In genomic region chr10:92593553-92594046, GRCh38 we compare ENCODE assay signal across 8 cellular contexts. TPM values are rescaled to one million over a fixed set of nuclear protein-coding genes. Genes with fewer than 3 reads are reported as not detected.
A peak's percentile ranks its signal among the peaks of the same experiment; 100 is the strongest.
DNase-seq lines count a peak whose midpoint lies in the region.

No MANE protein-coding gene starts in this region.

- no peaks in the 10 kb centered on the region for H3K36me3 ChIP-seq in iPS-18a (ENCODE audit: control insufficient read depth, low read depth, low read length)
- H3K36me3 ChIP-seq in stomach smooth muscle (ENCODE audit: control insufficient read depth in 2 of 2, insufficient read depth in 2 of 2, low read length in 2 of 2), result no peaks in the 10 kb centered on the region

- H3K9me3 Mint-ChIP-seq in activated CD4-positive, alpha-beta T cell treated with anti-CD3 and anti-CD28 coated beads, Interleukin-2, amount 10 ng/mL, durations not matched to agents 24 days and 14 days, result no peaks in the 10 kb centered on the region
- H3K9me3 Mint-ChIP-seq in activated CD4-positive, alpha-beta memory T cell treated with anti-CD3 and anti-CD28 coated beads for 36 hours, result no peaks in the 10 kb centered on the region

- H3K27me3 Mint-ChIP-seq in activated CD4-positive, alpha-beta T cell treated with anti-CD3 and anti-CD28 coated beads, Interleukin-2, amount 10 ng/mL, durations not matched to agents 24 days and 14 days, result no peaks in the 10 kb centered on the region
- H3K27me3 Mint-ChIP-seq in activated CD4-positive, alpha-beta memory T cell treated with anti-CD3 and anti-CD28 coated beads for 36 hours, result no peaks in the 10 kb centered on the region

- H3K4me1 ChIP-seq in iPS-18a (ENCODE audit: control insufficient read depth, low read depth, low read length), result peaks cover 12% of the 10 kb centered on the region
- H3K4me1 ChIP-seq in stomach smooth muscle (ENCODE audit: control insufficient read depth, insufficient read depth, low read length), result peaks cover 12% of the 10 kb centered on the region

- H3K9ac ChIP-seq in iPS-18a (ENCODE audit: low read length) (peak overlapping the region; percentile 92), stomach smooth muscle (ENCODE audit: low read length in 2 of 2) (no peak overlapping the region)

- POLR2A ChIA-PET in activated CD4-positive, alpha-beta memory T cell treated with anti-CD3 and anti-CD28 coated beads for 36 hours (lab: Charles Lee), result interaction anchor here (1.2 kb wide), 1 partner anchor 19 kb away, joined by 6 read pairs; the partner anchor contains the start of gene IDE

- intact Hi-C loops in activated CD4-positive, alpha-beta T cell treated with anti-CD3 and anti-CD28 coated beads, Interleukin-2, amount 10 ng/mL, durations not matched to agents 24 days and 14 days (cut with micrococcal nuclease), result loop anchor here (5.0 kb wide), 3 partner anchors 76 to 254 kb away; partner anchors contain the start of gene EXOC6
- intact Hi-C loops in activated CD4-positive, alpha-beta memory T cell treated with anti-CD3 and anti-CD28 coated beads for 36 hours (cut with micrococcal nuclease), result loop anchor here (2.0 to 5.0 kb wide), 7 partner anchors 49 to 1109 kb away; partner anchors contain the start of genes CEP55, EXOC6 and FRA10AC1

- CTCF ChIA-PET in activated CD4-positive, alpha-beta memory T cell treated with anti-CD3 and anti-CD28 coated beads for 36 hours (lab: Charles Lee), result interaction anchor here (0.8 to 1.5 kb wide), 2 partner anchors 22 to 51 kb away, joined by 3 to 4 read pairs; no protein-coding TSS in a partner anchor

- H3K4me1 Mint-ChIP-seq in activated CD4-positive, alpha-beta T cell treated with anti-CD3 and anti-CD28 coated beads, Interleukin-2, amount 10 ng/mL, durations not matched to agents 24 days and 14 days, result peaks cover 57% of the 10 kb centered on the region
- peaks cover 42% of the 10 kb centered on the region for H3K4me1 Mint-ChIP-seq in activated CD4-positive, alpha-beta memory T cell treated with anti-CD3 and anti-CD28 coated beads for 36 hours (ENCODE audit: low read depth)

- peak overlapping the region; percentile 98 for H3K27ac Mint-ChIP-seq in activated CD4-positive, alpha-beta T cell treated with anti-CD3 and anti-CD28 coated beads, Interleukin-2, amount 10 ng/mL, durations not matched to agents 24 days and 14 days
- H3K27ac Mint-ChIP-seq in activated CD4-positive, alpha-beta memory T cell treated with anti-CD3 and anti-CD28 coated beads for 36 hours, result peak overlapping the region; percentile 100

- H3K9me3 ChIP-seq in iPS-18a (ENCODE audit: control insufficient read depth, low read depth, low read length) (no peaks in the 10 kb centered on the region), stomach smooth muscle (ENCODE audit: control insufficient read depth in 2 of 2, low read length in 2 of 2) (no peaks in the 10 kb centered on the region)

- H3K4me3 ChIP-seq in iPS-18a (ENCODE audit: low read length), result peak overlapping the region; percentile 97
- peak overlapping the region; percentile 70 to 77 for H3K4me3 ChIP-seq in stomach smooth muscle (ENCODE audit: low read length in 2 of 2)

- H3K27ac ChIP-seq in iPS-18a (ENCODE audit: low read length), result peak overlapping the region; percentile 78
- H3K27ac ChIP-seq in stomach smooth muscle (ENCODE audit: low read length), result no peak overlapping the region

- peak overlapping the region; percentile 99 for H3K4me3 Mint-ChIP-seq in activated CD4-positive, alpha-beta T cell treated with anti-CD3 and anti-CD28 coated beads, Interleukin-2, amount 10 ng/mL, durations not matched to agents 24 days and 14 days
- peak overlapping the region; percentile 97 for H3K4me3 Mint-ChIP-seq in activated CD4-positive, alpha-beta memory T cell treated with anti-CD3 and anti-CD28 coated beads for 36 hours

- no peak for DNase-seq in activated CD4-positive, alpha-beta T cell treated with anti-CD3 and anti-CD28 coated beads, Interleukin-2, amount 10 ng/mL, durations not matched to agents 24 days and 14 days
- DNase-seq in activated CD4-positive, alpha-beta T cell treated with anti-CD3 and anti-CD28 coated beads, Interleukin-2, amount 50 U/mL, for 4 hours, result no peak
- DNase-seq in activated CD4-positive, alpha-beta memory T cell treated with anti-CD3 and anti-CD28 coated beads for 36 hours, result no peak
- DNase-seq in T1000 (lab: John Stamatoyannopoulos, UW) (no peak), NCI-H748 treated with DMSO at 0.1 percent for 48 hours (lab: John Stamatoyannopoulos, UW) (no peak)
- no peak for DNase-seq in activated effector memory CD4-positive, alpha-beta T cell treated with anti-CD3 and anti-CD28 coated beads, Interleukin-2, amount 50 U/mL, for 16 hours

- peaks cover 11% of the 10 kb centered on the region for H3K36me3 Mint-ChIP-seq in activated CD4-positive, alpha-beta T cell treated with anti-CD3 and anti-CD28 coated beads, Interleukin-2, amount 10 ng/mL, durations not matched to agents 24 days and 14 days (ENCODE audit: low read depth)
- peaks cover 17% of the 10 kb centered on the region for H3K36me3 Mint-ChIP-seq in activated CD4-positive, alpha-beta memory T cell treated with anti-CD3 and anti-CD28 coated beads for 36 hours

- H3K27me3 ChIP-seq in iPS-18a (ENCODE audit: control insufficient read depth, insufficient read depth, low read length), result no peaks in the 10 kb centered on the region
- H3K27me3 ChIP-seq in stomach smooth muscle (ENCODE audit: control insufficient read depth in 1 of 2, insufficient read depth in 2 of 2, low read length in 2 of 2), result no peaks in the 10 kb centered on the region

RNA-seq across cellular contexts. Expression of gene KIF11, which starts 0.7 kb away (rescaled TPM):
- 39.0 and 39.9 TPM in 2 replicates for total RNA-seq in activated CD4-positive, alpha-beta T cell treated with anti-CD3 and anti-CD28 coated beads, Interleukin-2, amount 10 ng/mL, durations not matched to agents 24 days and 14 days
- total RNA-seq in activated CD4-positive, alpha-beta memory T cell treated with anti-CD3 and anti-CD28 coated beads for 36 hours, result 10 to 100 TPM; 56.3 to 57.3 TPM

RNA-seq across cellular contexts. Expression of gene IDE, which starts 19.7 kb away (rescaled TPM):
- total RNA-seq in activated CD4-positive, alpha-beta T cell treated with anti-CD3 and anti-CD28 coated beads, Interleukin-2, amount 10 ng/mL, durations not matched to agents 24 days and 14 days, result 47.9 and 50.2 TPM in 2 replicates
- total RNA-seq in activated CD4-positive, alpha-beta memory T cell treated with anti-CD3 and anti-CD28 coated beads for 36 hours, result 10 to 100 TPM; 32.3 to 40.1 TPM
